In genomic region chr6:3899061-3899460, GRCh38 we compare ENCODE assay signal across 24 cellular contexts. TPM values are rescaled to one million over a fixed set of nuclear protein-coding genes. Genes with fewer than 3 reads are reported as not detected.
DNase-seq lines count a peak whose midpoint lies in the region; FAIRE-seq and TF ChIP-seq lines count a peak whose summit lies in the region.
"Had no signal": no experiment of that assay in that cellular context is flagged by ENCODE, and none has a peak within 500 bp of the region (broad histone marks: within the 10 kb centered on the region; RNA-seq: fewer than 3 reads in every experiment).

No MANE protein-coding gene starts in this region.

- H3K4me3 ChIP-seq in H1 (ENCODE audit: extremely low read depth in 1 of 4, insufficient read depth in 2 of 4, low read depth in 3 of 4, low read length in 4 of 4), result no peak overlapping the region
- H3K4me3 ChIP-seq: A549; BLaER1 treated with 17β-estradiol and CSF1 and Interleukin-3, amounts not matched to agents 10 nM and 100 nM; GM12878 had no signal

- H2BK120ac ChIP-seq in H1 (replicated peaks; ENCODE audit: low read depth, low read length), result no peak overlapping the region

- no peaks in the 10 kb centered on the region for H3K36me3 ChIP-seq in H1 (ENCODE audit: control insufficient read depth in 2 of 4, insufficient read depth in 4 of 4, low read length in 3 of 4)
- H3K36me3 ChIP-seq: BE2C; BLaER1 treated with 17β-estradiol and CSF1 and Interleukin-3, amounts not matched to agents 10 nM and 100 nM had no signal

- no peak overlapping the region for H3K27ac ChIP-seq in H1 (ENCODE audit: low read depth, low read length)
- H3K27ac ChIP-seq: A549; BLaER1 treated with 17β-estradiol and CSF1 and Interleukin-3, amounts not matched to agents 10 nM and 100 nM had no signal

- no peak overlapping the region for H4K5ac ChIP-seq in H1 (ENCODE audit: insufficient read length, low read depth, low read length)

- no peak overlapping the region for H4K91ac ChIP-seq in H1 (replicated peaks; ENCODE audit: insufficient read length, low read length)

- peak; percentile 19 for DNase-seq in AG20443 (ENCODE audit: low spot score)
- DNase-seq in H1 (ENCODE audit: low read depth in 1 of 2, low spot score in 2 of 2), result no peak
- DNase-seq in fibroblast of peridontal ligament (ENCODE audit: extremely low read depth), result peak; percentile 44
- DNase-seq in NCI-H1694 treated with DMSO at 0.1 percent for 48 hours (lab: John Stamatoyannopoulos, UW), result no peak
- no peak for DNase-seq in GM20000 (ENCODE audit: low spot score)
- no peak for DNase-seq in AML-193 (lab: John Stamatoyannopoulos, UW)
- DNase-seq in mucosa of gallbladder (ENCODE audit: low spot score), result no peak
- DNase-seq: 8988T; ACHN; BE2C; CD4-positive, alpha-beta T cell; CD8-positive, alpha-beta memory T cell; DMS 273 treated with DMSO at 0.1 percent for 48 hours; DMS79; EL; GDM1; GOT3; H7; HCEC 1CT had no signal

- CTCF ChIA-PET in H1 (lab: Charles Lee; ENCODE audit: partially characterized antibody), result interaction anchor here (0.7 to 1.7 kb wide), 3 partner anchors 34 to 79 kb away, joined by 3 to 6 read pairs (median 5); partner anchors contain the start of gene FAM50B

- no peaks in the 10 kb centered on the region; a peak in 2 of 7 replicates for H3K27me3 ChIP-seq in H1 (replicated peaks in 1 of 4; ENCODE audit: control insufficient read depth in 3 of 4, extremely low read depth in 1 of 4, insufficient read depth in 3 of 4, low read length in 3 of 4)
- H3K27me3 ChIP-seq: BE2C; BLaER1 treated with 17β-estradiol and CSF1 and Interleukin-3, amounts not matched to agents 10 nM and 100 nM had no signal

- no peaks in the 10 kb centered on the region; a peak in 1 of 4 replicates for H3K79me2 ChIP-seq in H1 (ENCODE audit: control insufficient read depth in 1 of 2, insufficient read depth in 2 of 2, low read length in 2 of 2)

- H3K9me3 ChIP-seq in H1 (ENCODE audit: insufficient read depth in 2 of 2, low read depth in 1 of 2, low read length in 1 of 2), result no peaks in the 10 kb centered on the region; a peak in 1 of 4 replicates
- H3K9me3 ChIP-seq: A549, BE2C had no signal

- POLR2A ChIA-PET in H1 (lab: Charles Lee; ENCODE audit: partially characterized antibody), result no interaction called here

- no peak for TF ChIP-seq POLR2A in H1 (IDR thresholded peaks at IDR 0.05; ENCODE audit: control extremely low read depth in 1 of 2, low read depth in 2 of 2, low read length in 2 of 2)

- no peak overlapping the region for H2BK20ac ChIP-seq in H1 (ENCODE audit: low read length)

- H2BK12ac ChIP-seq in H1 (ENCODE audit: low read depth, low read length), result no peak overlapping the region

- peaks cover 6 to 15% (median 12%) of the 10 kb centered on the region in 4 experiments; a peak in 6 of 7 replicates for H3K4me1 ChIP-seq in H1 (replicated peaks in 1 of 4; ENCODE audit: control insufficient read depth in 3 of 4, insufficient read depth in 4 of 4, low read length in 3 of 4)
- H3K4me1 ChIP-seq: A549, BE2C had no signal

- no peaks in the 10 kb centered on the region for H4K20me1 ChIP-seq in H1 (replicated peaks in 1 of 2; ENCODE audit: control insufficient read depth in 1 of 2, insufficient read depth in 2 of 2, low read length in 2 of 2)
- H4K20me1 ChIP-seq: BLaER1 treated with 17β-estradiol and CSF1 and Interleukin-3, amounts not matched to agents 10 nM and 100 nM had no signal

- no peak overlapping the region for H3K4me2 ChIP-seq in H1 (ENCODE audit: insufficient read depth in 1 of 2, low read depth in 2 of 2, low read length in 2 of 2)
- H3K4me2 ChIP-seq: A549; BLaER1 treated with 17β-estradiol and CSF1 and Interleukin-3, amounts not matched to agents 10 nM and 100 nM had no signal

- no peak overlapping the region for H3K23ac ChIP-seq in H1 (ENCODE audit: insufficient read length)

- H2BK15ac ChIP-seq in H1 (ENCODE audit: low read length), result no peak overlapping the region

- no peak for TF ChIP-seq EP300 in H1 (IDR thresholded peaks at IDR 0.05; ENCODE audit: borderline replicate concordance in 1 of 2, low read depth in 2 of 2, low read length in 2 of 2)

- H4K8ac ChIP-seq in H1 (ENCODE audit: extremely low read depth, insufficient read depth, low read length), result 0 out of 2 replicates have a peak overlapping the region, but pooled peaks have one; percentile 16

- no peak overlapping the region for H3K9ac ChIP-seq in H1 (replicated peaks in 1 of 4; ENCODE audit: extremely low read depth in 1 of 4, low read depth in 3 of 4, low read length in 3 of 4)
- H3K9ac ChIP-seq: BLaER1 treated with 17β-estradiol and CSF1 and Interleukin-3, amounts not matched to agents 10 nM and 100 nM had no signal

- 86% methylated on average over 9 of the region's 9 CpGs; no CpG with 5 or more reads in 1 of the 2 experiments for WGBS in H1 (ENCODE audit: extremely low coverage in 1 of 2, insufficient coverage in 1 of 2, insufficient read length in 1 of 2, insufficient replicate concordance in 2 of 2, low coverage in 1 of 2, low lambda C conversion rate in 2 of 2, missing lambda C conversion rate in 1 of 2), 2 experiments

- no peak overlapping the region for H2AFZ ChIP-seq in H1 (ENCODE audit: low read length)

- no peak overlapping the region for H3K18ac ChIP-seq in H1 (ENCODE audit: extremely low read depth, low read length)

- no peak for FAIRE-seq in H1 (lab: Jason Lieb, UNC)
- FAIRE-seq: A549, D721Med, GM12878, GM19239 had no signal

- TF ChIP-seq CTCF in H1 (IDR thresholded peaks at IDR 0.05; ENCODE audit: control extremely low read depth in 1 of 3, insufficient read depth in 1 of 3, low read depth in 1 of 3, low read length in 3 of 3) (no peak), GM20000 (IDR thresholded peaks at IDR 0.05; ENCODE audit: extremely low read depth, missing control alignments) (no peak)

- no peak overlapping the region for H3K56ac ChIP-seq in H1 (replicated peaks; ENCODE audit: insufficient read length, low read depth, low read length)

- H2AK5ac ChIP-seq in H1 (ENCODE audit: low read depth, low read length), result no peak overlapping the region

- H3K14ac ChIP-seq in H1 (ENCODE audit: insufficient read length), result no peak overlapping the region

- TF ChIP-seq RAD21 in H1 (IDR thresholded peaks at IDR 0.05 in 1 of 2, conservative IDR thresholded peaks at IDR 0.05 in 1 of 2; ENCODE audit: low read depth in 2 of 2, low read length in 2 of 2), result no peak

- no peaks in the 10 kb centered on the region for H3K23me2 ChIP-seq in H1 (ENCODE audit: low read depth, low read length)

- H3K4ac ChIP-seq in H1 (replicated peaks; ENCODE audit: insufficient read length, low read depth, low read length), result no peak overlapping the region

- no peak overlapping the region for H2BK5ac ChIP-seq in H1 (ENCODE audit: low read depth, low read length)

- H3K79me1 ChIP-seq in H1 (ENCODE audit: low read depth, low read length), result no peaks in the 10 kb centered on the region

TF ChIP-seq in H1, 55 proteins besides CTCF, POLR2A, EP300 and RAD21:
- no peak for TF ChIP-seq YY1 (IDR thresholded peaks at IDR 0.05; ENCODE audit: low read depth, low read length)
- TF ChIP-seq PHF8 (conservative IDR thresholded peaks at IDR 0.05; ENCODE audit: low read depth, low read length), result no peak
- no peak for TF ChIP-seq BRCA1 (IDR thresholded peaks at IDR 0.05; ENCODE audit: low read depth, low read length)
- no peak for TF ChIP-seq GABPA (IDR thresholded peaks at IDR 0.05; ENCODE audit: borderline replicate concordance, insufficient read depth, low read length)
- no peak for TF ChIP-seq TCF12 (IDR thresholded peaks at IDR 0.05; ENCODE audit: low read depth, low read length)

RNA-seq across cellular contexts. Expression of gene FAM50B, which starts 49.9 kb away (rescaled TPM):
- total RNA-seq in H1 (2021; fragmentation: NEBNext Ultra II Directional; extraction: Animal tissue kit (Norgen Biotek cat#: 25700)), result 3.1 and 3.8 TPM in 2 replicates
- 3.2 and 3.6 TPM in 2 replicates for polyA plus RNA-seq in H1 (2011; rRNA removed)
- 5.2 TPM for polyA plus RNA-seq in H1 (2011; cell fraction: cytosol; rRNA removed)
- polyA plus RNA-seq in H1 (2011; cell fraction: nucleus; rRNA removed), result 3.2 TPM
- 1.7 to 3.5 TPM (median 2.2 TPM) in 4 replicates for polyA plus RNA-seq in H1 (2012, experiment 1 of 2)
- 1.7 TPM for polyA plus RNA-seq in H1 (2012, experiment 2 of 2)
- 1.9 TPM for polyA plus RNA-seq in H1 (2013, experiment 1 of 2)
- polyA plus RNA-seq in H1 (2013, experiment 2 of 2), result 2.2 TPM
- 1.1 and 1.4 TPM in 2 replicates for polyA minus RNA-seq in H1 (2011; rRNA and poly(A)+ RNA removed)
- 1.8 TPM for polyA minus RNA-seq in H1 (2011; cell fraction: cytosol; rRNA and poly(A)+ RNA removed)
- 2.0 TPM for polyA minus RNA-seq in H1 (2011; cell fraction: nucleus; rRNA and poly(A)+ RNA removed)
- 24.8 TPM for total RNA-seq in mucosa of gallbladder

Comparison
In these comparisons a context has a peak if more than half of its experiments do, and no peak if none do; other contexts are left out.
1. DNase-seq: peak in AG20443 (single experiment) and fibroblast of peridontal ligament (single experiment); none in H1 (0 of 2), NCI-H1694 treated with DMSO at 0.1 percent for 48 hours (single experiment), GM20000 (single experiment), AML-193 (0 of 2) and mucosa of gallbladder (single experiment).